30 cellular contexts compared by ENCODE assay signal in genomic region chr1:177135250-177135649, GRCh38. TPM values are rescaled to one million over a fixed set of nuclear protein-coding genes. Genes with fewer than 3 reads are reported as not detected.
"Had no signal": no experiment of that assay in that cellular context is flagged by ENCODE, and none has a peak within 500 bp of the region (broad histone marks: within the 10 kb centered on the region; RNA-seq: fewer than 3 reads in every experiment).

No MANE protein-coding gene starts in this region.

- H3K27ac ChIP-seq: left ventricle myocardium inferior, pancreas, prostate gland, right atrium auricular region, right lobe of liver, testis, thyroid gland, transverse colon, upper lobe of left lung, vagina had no signal

- DNase-seq: hypothalamus; islet precursor cell; left ventricle myocardium inferior; mesendoderm; naive B cell; nucleus accumbens; pancreas; right lobe of liver; stimulated activated CD4-positive, alpha-beta T cell treated with anti-CD3 and anti-CD28 coated beads, Interleukin-1b, Interleukin-23, amount 100 ng/mL, for 48 hours; stimulated activated CD4-positive, alpha-beta T cell treated with anti-CD3 and anti-CD28 coated beads, Interleukin-2, amount 100 ng/mL, for 48 hours; stimulated activated CD4-positive, alpha-beta T cell treated with anti-CD3 and anti-CD28 coated beads, Interleukin-4, amount 100 ng/mL, for 4 hours; stimulated activated CD8-positive, alpha-beta memory T cell treated with anti-CD3 and anti-CD28 coated beads, Interleukin-4, amount 100 ng/mL, for 48 hours; stimulated activated naive CD4-positive, alpha-beta T cell treated with Interleukin-2 at 50 U/mL for 16 hours; stimulated activated naive CD8-positive, alpha-beta T cell treated with anti-CD3 and anti-CD28 coated beads, Interleukin-15, amount 100 ng/mL, for 72 hours; substantia nigra; testis; thyroid gland; transverse colon; upper lobe of left lung had no signal

- H3K9me3 ChIP-seq: left ventricle myocardium inferior, pancreas, prostate gland, right atrium auricular region, right lobe of liver, testis, thyroid gland, transverse colon, upper lobe of left lung, vagina had no signal

- H3K4me3 Mint-ChIP-seq: mesothelial cell of epicardium; naive B cell; natural killer cell treated with Interleukin-12 subunit alpha and Interleukin-12 subunit beta and Interleukin-15 and Interleukin-18, amount 100 ng/mL, for 72 hours; stimulated activated memory B cell treated with anti-CD40 and anti-IgM and Interleukin-4, amounts not matched to agents 10 μg/mL and 1 μg/mL and 100 μg/mL, for 72 hours; stimulated activated naive CD8-positive, alpha-beta T cell treated with anti-CD3 and anti-CD28 coated beads, Interleukin-15, amount 100 ng/mL, for 72 hours had no signal

- H3K27me3 ChIP-seq: pancreas, right atrium auricular region, right lobe of liver, testis, thyroid gland, transverse colon, upper lobe of left lung, vagina had no signal

- H3K36me3 Mint-ChIP-seq: mesothelial cell of epicardium; naive B cell; natural killer cell treated with Interleukin-12 subunit alpha and Interleukin-12 subunit beta and Interleukin-15 and Interleukin-18, amount 100 ng/mL, for 72 hours; stimulated activated memory B cell treated with anti-CD40 and anti-IgM and Interleukin-4, amounts not matched to agents 10 μg/mL and 1 μg/mL and 100 μg/mL, for 72 hours had no signal

- H3K4me2 ChIP-seq: smooth muscle cell had no signal

- H3K9me3 Mint-ChIP-seq: mesothelial cell of epicardium had no signal

- H3K27me3 Mint-ChIP-seq: naive B cell; natural killer cell treated with Interleukin-12 subunit alpha and Interleukin-12 subunit beta and Interleukin-15 and Interleukin-18, amount 100 ng/mL, for 72 hours; stimulated activated memory B cell treated with anti-CD40 and anti-IgM and Interleukin-4, amounts not matched to agents 10 μg/mL and 1 μg/mL and 100 μg/mL, for 72 hours; stimulated activated naive CD8-positive, alpha-beta T cell treated with anti-CD3 and anti-CD28 coated beads, Interleukin-15, amount 100 ng/mL, for 72 hours had no signal

- H3K36me3 ChIP-seq: left ventricle myocardium inferior, pancreas, prostate gland, right atrium auricular region, right lobe of liver, thyroid gland, transverse colon, upper lobe of left lung, vagina had no signal

- H3K27ac Mint-ChIP-seq: mesothelial cell of epicardium; naive B cell; natural killer cell treated with Interleukin-12 subunit alpha and Interleukin-12 subunit beta and Interleukin-15 and Interleukin-18, amount 100 ng/mL, for 72 hours; stimulated activated memory B cell treated with anti-CD40 and anti-IgM and Interleukin-4, amounts not matched to agents 10 μg/mL and 1 μg/mL and 100 μg/mL, for 72 hours; stimulated activated naive CD8-positive, alpha-beta T cell treated with anti-CD3 and anti-CD28 coated beads, Interleukin-15, amount 100 ng/mL, for 72 hours had no signal

- H3K4me1 Mint-ChIP-seq: mesothelial cell of epicardium; stimulated activated memory B cell treated with anti-CD40 and anti-IgM and Interleukin-4, amounts not matched to agents 10 μg/mL and 1 μg/mL and 100 μg/mL, for 72 hours; stimulated activated naive CD8-positive, alpha-beta T cell treated with anti-CD3 and anti-CD28 coated beads, Interleukin-15, amount 100 ng/mL, for 72 hours had no signal

- H3K4me3 ChIP-seq: left ventricle myocardium inferior, lung, pancreas, prostate gland, right atrium auricular region, right lobe of liver, smooth muscle cell, testis, thyroid gland, transverse colon, upper lobe of left lung, vagina had no signal

- H3K4me1 ChIP-seq: pancreas, prostate gland, right atrium auricular region, right lobe of liver, testis, transverse colon, upper lobe of left lung, vagina had no signal

- ATAC-seq: natural killer cell treated with Interleukin-12 subunit alpha and Interleukin-12 subunit beta and Interleukin-15 and Interleukin-18, amount 100 ng/mL, for 72 hours; pancreas; right lobe of liver; stimulated activated memory B cell treated with anti-CD40 and anti-IgM and Interleukin-4, amounts not matched to agents 10 μg/mL and 1 μg/mL and 100 μg/mL, for 72 hours; stimulated activated naive CD8-positive, alpha-beta T cell treated with anti-CD3 and anti-CD28 coated beads, Interleukin-15, amount 100 ng/mL, for 72 hours had no signal

RNA-seq across cellular contexts. Expression of gene ASTN1, which starts 29.3 kb away (rescaled TPM):
- total RNA-seq: mononuclear cell; natural killer cell treated with Interleukin-12 subunit alpha and Interleukin-12 subunit beta and Interleukin-15 and Interleukin-18, amount 100 ng/mL, for 72 hours; osteoblast had no signal
- polyA plus RNA-seq: smooth muscle cell had no signal

RNA-seq across cellular contexts. Expression of gene BRINP2, which starts 35.5 kb away (rescaled TPM):
- total RNA-seq: kidney epithelial cell; mononuclear cell; natural killer cell treated with Interleukin-12 subunit alpha and Interleukin-12 subunit beta and Interleukin-15 and Interleukin-18, amount 100 ng/mL, for 72 hours; osteoblast; smooth muscle cell; thyroid gland; transverse colon had no signal
- polyA plus RNA-seq: smooth muscle cell had no signal
